ENCODE assay signal across 16 cellular contexts in the genomic region with DNA sequence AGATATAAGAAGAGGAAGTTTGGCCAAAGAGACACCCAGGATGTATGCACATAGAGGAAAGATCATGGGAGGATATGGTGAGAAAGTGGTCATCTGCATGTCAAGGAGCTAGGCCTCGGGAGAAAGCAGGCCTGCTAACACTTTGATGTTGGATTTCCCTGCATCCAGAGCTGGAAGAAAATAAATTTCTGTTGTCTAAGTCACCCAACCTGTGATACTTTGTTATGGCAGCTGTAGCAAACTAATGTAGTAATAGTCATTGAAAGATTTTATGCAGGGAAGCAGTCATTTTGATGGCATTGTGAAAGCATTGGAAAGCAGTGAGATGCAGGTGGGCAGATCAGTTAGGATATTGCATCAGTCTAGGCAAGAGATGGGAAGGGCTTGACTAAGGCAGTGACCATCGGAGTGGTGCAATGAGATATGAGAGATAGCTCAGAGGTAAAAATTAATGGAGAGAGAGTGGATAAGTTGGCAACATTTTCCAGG.
DNase-seq lines count a peak whose midpoint lies in the region; ATAC-seq lines count a peak whose summit lies in the region.
"Had no signal": no experiment of that assay in that cellular context is flagged by ENCODE, and none has a peak within 500 bp of the region (broad histone marks: within the 10 kb centered on the region; RNA-seq: fewer than 3 reads in every experiment).

No MANE protein-coding gene starts in this region.

- ATAC-seq in effector memory CD8-positive, alpha-beta T cell (replicated peaks), result no peak
- ATAC-seq in HG02610 (IDR thresholded peaks at IDR 0.05; ENCODE audit: unreplicated experiment), result no peak
- ATAC-seq: gastrocnemius medialis had no signal

- no peak overlapping the region for H3K4me3 Mint-ChIP-seq in effector memory CD8-positive, alpha-beta T cell
- H3K4me3 Mint-ChIP-seq: activated CD4-positive, alpha-beta T cell treated with anti-CD3 and anti-CD28 coated beads, Interleukin-2, amount 10 ng/mL, durations not matched to agents 24 days and 14 days had no signal

- DNase-seq in amniotic epithelial cell (ENCODE audit: low read depth) (peak; percentile 29), HuH-7.5 (ENCODE audit: low spot score) (no peak)
- no peak for DNase-seq in effector memory CD8-positive, alpha-beta T cell
- no peak for DNase-seq in activated CD4-positive, alpha-beta T cell treated with anti-CD3 and anti-CD28 coated beads, Interleukin-2, amount 50 U/mL, for 4 hours
- DNase-seq: activated CD4-positive, alpha-beta T cell treated with anti-CD3 and anti-CD28 coated beads, Interleukin-2, amount 10 ng/mL, durations not matched to agents 24 days and 14 days; aorta; dermis blood vessel endothelial cell; gastrocnemius medialis; NCI-H226; sigmoid colon; stimulated activated naive CD4-positive, alpha-beta T cell treated with Interleukin-2 at 50 U/mL for 16 hours had no signal

- peak overlapping the region; percentile 79; the same call in 1 of the 2 replicates for H3K9ac ChIP-seq in ES-I3 (ENCODE audit: low read depth, low read length)
- no peak overlapping the region for H3K9ac ChIP-seq in HUES48 (ENCODE audit: low read depth, low read length)

- H3K9me3 Mint-ChIP-seq in effector memory CD8-positive, alpha-beta T cell, result no peaks in the 10 kb centered on the region
- H3K9me3 Mint-ChIP-seq: activated CD4-positive, alpha-beta T cell treated with anti-CD3 and anti-CD28 coated beads, Interleukin-2, amount 10 ng/mL, durations not matched to agents 24 days and 14 days had no signal

- H3K27ac ChIP-seq in HUES48 (ENCODE audit: low read depth, low read length) (no peak overlapping the region), muscle layer of duodenum (ENCODE audit: low read length) (no peak overlapping the region)
- H3K27ac ChIP-seq: gastrocnemius medialis had no signal

- H3K4me1 Mint-ChIP-seq in effector memory CD8-positive, alpha-beta T cell (ENCODE audit: low read depth in 2 of 2), result peaks cover 0 to 4% of the 10 kb centered on the region in 2 donors

- H3K4me3 ChIP-seq in HUES48 (ENCODE audit: low read depth, low read length) (peak overlapping the region; percentile 83), muscle layer of duodenum (ENCODE audit: low read depth in 1 of 2, low read length in 2 of 2) (peak overlapping the region; percentile 23 to 66)

- H3K27ac Mint-ChIP-seq in effector memory CD8-positive, alpha-beta T cell, result no peak overlapping the region
- H3K27ac Mint-ChIP-seq: CD14-positive monocyte had no signal

- H3K36me3 ChIP-seq in ES-I3 (ENCODE audit: insufficient read depth, low read length) (0 out of 2 replicates have a peak, but pooled peaks cover 3% of the 10 kb centered on the region), HUES48 (ENCODE audit: control insufficient read depth, insufficient read depth, low read length) (peaks cover 5% of the 10 kb centered on the region), muscle layer of duodenum (ENCODE audit: control insufficient read depth in 1 of 2, insufficient read depth in 2 of 2, low read length in 2 of 2) (no peaks in the 10 kb centered on the region)
- H3K36me3 ChIP-seq: gastrocnemius medialis, sigmoid colon had no signal

- H3K27me3 ChIP-seq in HUES48 (ENCODE audit: control insufficient read depth, insufficient read depth, low read length) (no peaks in the 10 kb centered on the region), muscle layer of duodenum (ENCODE audit: low read depth, low read length) (no peaks in the 10 kb centered on the region)
- H3K27me3 ChIP-seq: gastrocnemius medialis, sigmoid colon had no signal

- H3K4me1 ChIP-seq in ES-I3 (ENCODE audit: insufficient read depth, low read length) (peaks cover 18% of the 10 kb centered on the region), HUES48 (ENCODE audit: control insufficient read depth, insufficient read depth, low read length) (peaks cover 48% of the 10 kb centered on the region), muscle layer of duodenum (ENCODE audit: control insufficient read depth in 1 of 2, insufficient read depth in 2 of 2, low read length in 2 of 2) (peaks cover 0 to 17% of the 10 kb centered on the region in 2 donors)
- H3K4me1 ChIP-seq: gastrocnemius medialis had no signal

- H3K9me3 ChIP-seq in ES-I3 (ENCODE audit: control insufficient read depth, insufficient read depth, low read length) (no peaks in the 10 kb centered on the region), HUES48 (ENCODE audit: control insufficient read depth, insufficient read depth, low read length) (peaks cover 3% of the 10 kb centered on the region; the same call in 1 of the 2 replicates), muscle layer of duodenum (ENCODE audit: control insufficient read depth in 1 of 2, low read length in 2 of 2) (peaks cover 0 to 4% of the 10 kb centered on the region in 2 donors)
- H3K9me3 ChIP-seq: gastrocnemius medialis, sigmoid colon had no signal

- no peaks in the 10 kb centered on the region for H3K36me3 Mint-ChIP-seq in effector memory CD8-positive, alpha-beta T cell (ENCODE audit: insufficient read depth)
- H3K36me3 Mint-ChIP-seq: CD14-positive monocyte had no signal

- no peaks in the 10 kb centered on the region for H3K27me3 Mint-ChIP-seq in effector memory CD8-positive, alpha-beta T cell
